17 cellular contexts compared by ENCODE assay signal in genomic region chr10:124065382-124066155, GRCh38. TPM values are rescaled to one million over a fixed set of nuclear protein-coding genes. Genes with fewer than 3 reads are reported as not detected.
DNase-seq lines count a peak whose midpoint lies in the region; ATAC-seq, FAIRE-seq and TF ChIP-seq lines count a peak whose summit lies in the region.
"Had no signal": no experiment of that assay in that cellular context is flagged by ENCODE, and none has a peak within 500 bp of the region (broad histone marks: within the 10 kb centered on the region; RNA-seq: fewer than 3 reads in every experiment).

No MANE protein-coding gene starts in this region.

- H3K79me2 ChIP-seq in GM12878 (ENCODE audit: control insufficient read depth, insufficient read depth, low read length) = no peaks in the 10 kb centered on the region

- no peak overlapping the region; the same call in 1 of the 2 replicates for H3K9ac ChIP-seq in HUES64 (ENCODE audit: low read depth, low read length)
- no peak overlapping the region for H3K9ac ChIP-seq in GM12878 (ENCODE audit: control insufficient read depth, insufficient read depth, low read length)

- peaks cover 34% of the 10 kb centered on the region for H3K4me1 Mint-ChIP-seq in memory B cell
- H3K4me1 Mint-ChIP-seq in activated CD4-positive, alpha-beta memory T cell treated with anti-CD3 and anti-CD28 coated beads for 36 hours (ENCODE audit: low read depth) = peaks cover 4% of the 10 kb centered on the region

- BruUV-seq in GM12878 (replicated peaks; lab: Mats Ljungman, UMichigan) = no TSS peak

- TF ChIP-seq CTCF in GM12878 (IDR thresholded peaks at IDR 0.05 in 2 of 3, conservative IDR thresholded peaks at IDR 0.05 in 1 of 3; ENCODE audit: control insufficient read depth in 2 of 3, extremely low read depth in 1 of 3, insufficient read depth in 1 of 3, low read depth in 3 of 3, low read length in 3 of 3) = no peak

- POLR2A ChIA-PET in GM12878 (lab: Charles Lee) = no interaction called here
- POLR2A ChIA-PET in activated CD4-positive, alpha-beta memory T cell treated with anti-CD3 and anti-CD28 coated beads for 36 hours (lab: Charles Lee) = no interaction called here

- 52% methylated on average over 12 of the region's 12 CpGs for WGBS in HUES64
- 51% methylated on average over 12 of the region's 12 CpGs for WGBS in GM12878 (ENCODE audit: insufficient coverage, insufficient replicate concordance, low lambda C conversion rate, missing lambda C conversion rate)
- 90% methylated on average over 12 of the region's 12 CpGs for WGBS in thymus

- no peak overlapping the region for H2AFZ ChIP-seq in GM12878 (ENCODE audit: control insufficient read depth, low read depth, low read length)

- peak overlapping the region; percentile 39 for H3K27ac ChIP-seq in HUES64 (ENCODE audit: low read depth, low read length)
- H3K27ac ChIP-seq in GM12878 (ENCODE audit: control insufficient read depth, insufficient read depth) = no peak overlapping the region
- H3K27ac ChIP-seq in thymus (ENCODE audit: low read depth) = peak overlapping the region; percentile 68

- H3K4me3 ChIP-seq in HUES64 (ENCODE audit: low read length) = no peak overlapping the region
- no peak overlapping the region for H3K4me3 ChIP-seq in GM12878
- no peak overlapping the region for H3K4me3 ChIP-seq in thymus (ENCODE audit: low read length)

- ATAC-seq in GM12878 = no peak
- ATAC-seq in memory B cell (ENCODE audit: low read depth) = no peak
- no peak for ATAC-seq in GM18502 (IDR thresholded peaks at IDR 0.05; ENCODE audit: poor library complexity, unreplicated experiment)
- ATAC-seq in HG03432 (IDR thresholded peaks at IDR 0.05; ENCODE audit: unreplicated experiment) = no peak

- SMC1A ChIA-PET in GM12878 (lab: Charles Lee; ENCODE audit: uncharacterized antibody, unreplicated experiment) = interaction anchor here (0.9 to 1.3 kb wide), 3 partner anchors 14 to 149 kb away, joined by 3 read pairs; no protein-coding TSS in a partner anchor

- no peak for TF ChIP-seq EP300 in GM12878 (IDR thresholded peaks at IDR 0.05; ENCODE audit: borderline replicate concordance in 1 of 2, control insufficient read depth in 1 of 2, low read depth in 2 of 2, low read length in 2 of 2)

- H3K4me1 ChIP-seq in HUES64 (ENCODE audit: insufficient read depth, low read length) (peaks cover 31% of the 10 kb centered on the region), GM12878 (ENCODE audit: control insufficient read depth, insufficient read depth, low read length) (peaks cover 15% of the 10 kb centered on the region), thymus (ENCODE audit: control insufficient read depth, insufficient read depth, low read length) (peaks cover 9% of the 10 kb centered on the region)

- H3K9me3 Mint-ChIP-seq in memory B cell = no peaks in the 10 kb centered on the region
- H3K9me3 Mint-ChIP-seq in activated CD4-positive, alpha-beta memory T cell treated with anti-CD3 and anti-CD28 coated beads for 36 hours = no peaks in the 10 kb centered on the region
- H3K9me3 Mint-ChIP-seq: natural killer cell; stimulated activated naive CD8-positive, alpha-beta T cell treated with anti-CD3 and anti-CD28 coated beads, Interleukin-15, Interleukin-2, amounts not matched to agents 100 ng/mL and 50 ng/mL, for 24 hours had no signal

- intact Hi-C loops in GM12878 (cut with micrococcal nuclease; ENCODE audit: unreplicated experiment) = no loop called here
- intact Hi-C loops in activated CD4-positive, alpha-beta memory T cell treated with anti-CD3 and anti-CD28 coated beads for 36 hours (cut with micrococcal nuclease) = no loop called here

- peaks cover 2% of the 10 kb centered on the region for H3K36me3 Mint-ChIP-seq in memory B cell
- H3K36me3 Mint-ChIP-seq in activated CD4-positive, alpha-beta memory T cell treated with anti-CD3 and anti-CD28 coated beads for 36 hours = no peaks in the 10 kb centered on the region
- H3K36me3 Mint-ChIP-seq: natural killer cell had no signal

- no peak for FAIRE-seq in GM12878 (lab: Jason Lieb, UNC)
- FAIRE-seq: endometrium, GM18507 had no signal

- H3K4me2 ChIP-seq in GM12878 (ENCODE audit: control insufficient read depth, insufficient read depth) = no peak overlapping the region

- H3K4me3 Mint-ChIP-seq in memory B cell = peak overlapping the region; percentile 21
- H3K4me3 Mint-ChIP-seq in activated CD4-positive, alpha-beta memory T cell treated with anti-CD3 and anti-CD28 coated beads for 36 hours = no peak overlapping the region
- H3K4me3 Mint-ChIP-seq: natural killer cell; stimulated activated naive CD8-positive, alpha-beta T cell treated with anti-CD3 and anti-CD28 coated beads, Interleukin-15, Interleukin-2, amounts not matched to agents 100 ng/mL and 50 ng/mL, for 24 hours had no signal

- H3K9me3 ChIP-seq in HUES64 (ENCODE audit: insufficient read depth, low read depth, low read length) (no peaks in the 10 kb centered on the region), GM12878 (replicated peaks; ENCODE audit: control insufficient read depth, insufficient read depth, low read length) (no peaks in the 10 kb centered on the region; the same call in 2 of the 3 replicates), thymus (ENCODE audit: control insufficient read depth) (no peaks in the 10 kb centered on the region)

- no peak for TF ChIP-seq RAD21 in GM12878 (IDR thresholded peaks at IDR 0.05; ENCODE audit: insufficient read depth, low read depth, low read length)

- H3K36me3 ChIP-seq in HUES64 (ENCODE audit: insufficient read depth, low read length) (no peaks in the 10 kb centered on the region), GM12878 (ENCODE audit: control insufficient read depth in 2 of 2, insufficient read depth in 2 of 2, low read length in 1 of 2) (no peaks in the 10 kb centered on the region), thymus (ENCODE audit: control insufficient read depth, insufficient read depth) (no peaks in the 10 kb centered on the region)

- DNase-seq in GM12878 (ENCODE audit: low read depth, low spot score) (no peak), memory B cell (ENCODE audit: low spot score in 2 of 2) (no peak), NK-92 (lab: John Stamatoyannopoulos, UW; ENCODE audit: unreplicated experiment) (no peak)
- DNase-seq in activated CD4-positive, alpha-beta memory T cell treated with anti-CD3 and anti-CD28 coated beads for 36 hours = no peak
- DNase-seq: activated CD4-positive, alpha-beta T cell treated with anti-CD3 and anti-CD28 coated beads, Interleukin-2, amount 50 U/mL, for 48 hours; islet precursor cell; natural killer cell; NCI-H146; NCI-H524 treated with DMSO at 0.1 percent for 48 hours; T1000 had no signal

- H3K27ac Mint-ChIP-seq in memory B cell = peak overlapping the region; percentile 82
- no peak overlapping the region for H3K27ac Mint-ChIP-seq in activated CD4-positive, alpha-beta memory T cell treated with anti-CD3 and anti-CD28 coated beads for 36 hours
- H3K27ac Mint-ChIP-seq: natural killer cell had no signal

- H4K20me1 ChIP-seq in GM12878 (ENCODE audit: control insufficient read depth, insufficient read depth) = no peaks in the 10 kb centered on the region

- no peak for TF ChIP-seq POLR2A in GM12878 (IDR thresholded peaks at IDR 0.05; ENCODE audit: low read depth, low read length)

- in situ Hi-C loops in GM12878 (cut with MboI) = no loop called here

- RAD21 ChIA-PET in GM12878 (lab: Charles Lee; ENCODE audit: unreplicated experiment) = no interaction called here

- CTCF ChIA-PET in GM12878 (lab: Yijun Ruan, JAX) = no interaction called here
- CTCF ChIA-PET in activated CD4-positive, alpha-beta memory T cell treated with anti-CD3 and anti-CD28 coated beads for 36 hours (lab: Charles Lee) = no interaction called here

- no peaks in the 10 kb centered on the region for H3K27me3 Mint-ChIP-seq in memory B cell
- H3K27me3 Mint-ChIP-seq in activated CD4-positive, alpha-beta memory T cell treated with anti-CD3 and anti-CD28 coated beads for 36 hours = peaks cover 3% of the 10 kb centered on the region

- H3K27me3 ChIP-seq in HUES64 (ENCODE audit: insufficient read depth, low read length) (no peaks in the 10 kb centered on the region), GM12878 (replicated peaks in 1 of 2; ENCODE audit: control insufficient read depth in 2 of 2, insufficient read depth in 2 of 2, low read length in 1 of 2) (peaks cover 0 to 2% of the 10 kb centered on the region in 2 experiments; a peak in 3 of 4 replicates), thymus (ENCODE audit: control insufficient read depth, insufficient read depth) (no peaks in the 10 kb centered on the region)

TF ChIP-seq in GM12878, 131 proteins besides CTCF, POLR2A, EP300 and RAD21:
- TF ChIP-seq IKZF2 (IDR thresholded peaks at IDR 0.05) (0 out of 4 replicates have a peak, but pooled peaks have one; percentile 8 to 12), BMI1 (IDR thresholded peaks at IDR 0.05; ENCODE audit: borderline replicate concordance) (peak; percentile 23; the same call in 1 of the 2 replicates), SMAD5 (IDR thresholded peaks at IDR 0.05; ENCODE audit: low read depth) (no peak)

RNA-seq across cellular contexts. Expression of gene CHST15, which starts 27.8 kb away (rescaled TPM):
- polyA plus RNA-seq in HUES64 (2013, experiment 1 of 2) = 6.9 TPM
- 6.5 TPM for polyA plus RNA-seq in HUES64 (2013, experiment 2 of 2)
- total RNA-seq in GM12878 (2013; cell fraction: nucleolus; rRNA removed) = 1.5 and 2.0 TPM in 2 replicates
- total RNA-seq in GM12878 (2014; rRNA removed) (under 0.01 and 0.17 TPM in 2 replicates), GM12878 (2014; rRNA removed; fragmentation: Illumina TruSeq; extraction: Trizol) (0.04 TPM in 1 of 2 replicates, not detected in the other), GM12878 (2021) (0.32 and 0.51 TPM in 2 replicates)
- polyA plus RNA-seq in GM12878 (2011; ENCODE audit: low read depth) = 0.46 TPM
- polyA plus RNA-seq in GM12878 (2011; rRNA removed) (0.42 and 0.53 TPM in 2 replicates), GM12878 (2014; fragmentation: Illumina TruSeq; extraction: Trizol) (0.03 and 0.06 TPM in 2 replicates), GM12878 (2014; fragmentation: Nextera tagmentation; extraction: Ambion mirVana) (under 1 TPM in 1 of 2 experiments, not detected in 1; 0.02 TPM), GM12878 (2014; rRNA removed) (0.05 TPM in 2 replicates), GM12878 (2016; fragmentation: Nextera tagmentation; extraction: Ambion mirVana) (under 1 TPM; 0.05 TPM), thymus (7.7 TPM)
- 0.48 and 0.57 TPM in 2 replicates for polyA plus RNA-seq in GM12878 (2011; cell fraction: cytosol; rRNA removed)
- polyA plus RNA-seq in GM12878 (2011; cell fraction: nucleus; rRNA removed) = 1.2 and 2.5 TPM in 2 replicates
- 0.32 and 0.46 TPM in 2 replicates for polyA plus RNA-seq in GM12878 (2012)
- 0.72 and 0.80 TPM in 2 replicates for polyA minus RNA-seq in GM12878 (2011; rRNA and poly(A)+ RNA removed)
- polyA minus RNA-seq in GM12878 (2011; cell fraction: cytosol; rRNA and poly(A)+ RNA removed) = 0.40 and 0.73 TPM in 2 replicates
- polyA minus RNA-seq in GM12878 (2011; cell fraction: nucleus; rRNA and poly(A)+ RNA removed) = 0.57 and 1.3 TPM in 2 replicates
- total RNA-seq in activated CD4-positive, alpha-beta memory T cell treated with anti-CD3 and anti-CD28 coated beads for 36 hours = under 1 TPM; 0.05 to 0.12 TPM
